Comparison of ENCODE assay signal across 8 cellular contexts in genomic region chr1:44354840-44355581, GRCh38. TPM values are rescaled to one million over a fixed set of nuclear protein-coding genes. Genes with fewer than 3 reads are reported as not detected.
DNase-seq lines count a peak whose midpoint lies in the region; ATAC-seq and TF ChIP-seq lines count a peak whose summit lies in the region.

ERI3 (minus strand) TSS chr1:44355257; CDS start chr1:44355026, 231 bp downstream.

- peaks cover 22% of the 10 kb centered on the region for H3K4me1 ChIP-seq in left ventricle myocardium inferior

- no peaks in the 10 kb centered on the region for H3K9me3 Mint-ChIP-seq in progenitor cell of endocrine pancreas (ENCODE audit: low read depth)

- no peak for TF ChIP-seq CTCF in left ventricle myocardium inferior (IDR thresholded peaks at IDR 0.05; ENCODE audit: borderline replicate concordance)
- TF ChIP-seq CTCF in progenitor cell of endocrine pancreas (IDR thresholded peaks at IDR 0.05; ENCODE audit: unreplicated experiment), result no peak

- no peaks in the 10 kb centered on the region for H3K27me3 Mint-ChIP-seq in T-helper 17 cell
- no peaks in the 10 kb centered on the region for H3K27me3 Mint-ChIP-seq in progenitor cell of endocrine pancreas

- TF ChIP-seq POLR2A in GM15510 (IDR thresholded peaks at IDR 0.05; ENCODE audit: borderline replicate concordance, extremely low read depth, insufficient read length), result peak; percentile 58

- peak within 1 kb of the TSS; percentile 77 for H3K27ac ChIP-seq in left ventricle myocardium inferior (replicated peaks)

- intact Hi-C loops in left ventricle myocardium inferior (cut with micrococcal nuclease), result no loop called here

- H3K4me1 Mint-ChIP-seq in T-helper 17 cell (peaks cover 26% of the 10 kb centered on the region), progenitor cell of endocrine pancreas (ENCODE audit: low read depth) (peaks cover 44% of the 10 kb centered on the region)

- H3K9me3 ChIP-seq in T-helper 17 cell (ENCODE audit: control insufficient read depth, low read length, poor library complexity, severe bottlenecking) (no peaks in the 10 kb centered on the region), left ventricle myocardium inferior (replicated peaks) (no peaks in the 10 kb centered on the region)

- peak within 1 kb of the TSS; percentile 96 for H3K4me3 Mint-ChIP-seq in T-helper 17 cell
- H3K4me3 Mint-ChIP-seq in progenitor cell of endocrine pancreas (ENCODE audit: low read depth), result peak within 1 kb of the TSS; percentile 84

- no peaks in the 10 kb centered on the region for H3K27me3 ChIP-seq in left ventricle myocardium inferior (ENCODE audit: low read depth)

- H3K4me3 ChIP-seq in left ventricle myocardium inferior, result peak within 1 kb of the TSS; percentile 99

- no peaks in the 10 kb centered on the region for H3K36me3 ChIP-seq in left ventricle myocardium inferior

- H3K27ac Mint-ChIP-seq in T-helper 17 cell (peak within 1 kb of the TSS; percentile 53), progenitor cell of endocrine pancreas (peak within 1 kb of the TSS; percentile 96)

- no peaks in the 10 kb centered on the region for H3K36me3 Mint-ChIP-seq in T-helper 17 cell (ENCODE audit: low read depth)
- H3K36me3 Mint-ChIP-seq in progenitor cell of endocrine pancreas (ENCODE audit: insufficient read depth), result peaks cover 6% of the 10 kb centered on the region

- DNase-seq in NCI-H1694 treated with DMSO at 0.1 percent for 48 hours (lab: John Stamatoyannopoulos, UW) (peak; percentile 94), T-helper 17 cell (peak; percentile 92 to 93 (median 92)), amygdala (lab: John Stamatoyannopoulos, UW) (peak; percentile 54 to 99 (median 96)), left ventricle myocardium inferior (peak; percentile 97), progenitor cell of endocrine pancreas (ENCODE audit: low spot score, unreplicated experiment) (peak; percentile 93), ureter (ENCODE audit: low spot score) (peak; percentile 97)

- peak; percentile 99 for ATAC-seq in HG02885 (IDR thresholded peaks at IDR 0.05; ENCODE audit: poor library complexity, unreplicated experiment)
- peak; percentile 99 for ATAC-seq in T-helper 17 cell

RNA-seq across cellular contexts. Expression of gene ERI3, which starts in this region (rescaled TPM):
- total RNA-seq in T-helper 17 cell (10 to 100 TPM; 22.6 to 25.7 TPM), left ventricle myocardium inferior (50.4 TPM), progenitor cell of endocrine pancreas (93.6 and 96.1 TPM in 2 replicates), ureter (60.9 TPM)

Comparison
In these comparisons a context has a peak if more than half of its experiments do, and no peak if none do; other contexts are left out.
1. Peak in every context shown above with its lines: DNase-seq, ATAC-seq, H3K4me3 ChIP-seq and H3K27ac ChIP-seq.